In the genomic region with DNA sequence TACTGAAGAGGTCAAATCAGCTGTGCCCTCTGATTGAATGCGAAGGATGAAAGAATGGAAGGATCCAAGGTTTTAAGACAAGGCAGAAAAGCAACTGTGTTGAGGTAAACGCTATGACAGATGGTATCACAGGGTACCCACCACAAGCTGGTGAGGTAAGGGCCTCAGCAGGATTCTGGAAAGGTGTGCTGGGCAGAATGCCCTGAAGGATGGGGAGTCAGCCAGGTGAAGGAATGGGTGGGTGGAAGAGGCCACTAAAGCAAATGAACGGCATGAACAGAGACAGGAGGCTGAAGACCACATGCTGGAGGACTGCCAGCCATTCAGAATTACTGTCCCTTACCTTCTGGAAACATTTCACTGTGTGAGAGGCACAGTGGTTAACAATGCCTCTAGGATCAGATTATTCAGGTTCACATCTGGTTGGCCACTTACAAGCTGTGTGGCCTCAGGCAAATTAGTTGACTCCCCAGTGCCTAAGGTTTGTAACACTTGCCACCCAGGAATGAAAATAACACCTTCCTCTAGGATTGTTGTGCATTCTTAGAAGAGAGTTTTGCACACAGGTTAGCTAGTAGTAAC, we compare ENCODE assay signal across 14 cellular contexts. TPM values are rescaled to one million over a fixed set of nuclear protein-coding genes. Genes with fewer than 3 reads are reported as not detected.
DNase-seq lines count a peak whose midpoint lies in the region; ATAC-seq and TF ChIP-seq lines count a peak whose summit lies in the region.
"Had no signal": no experiment of that assay in that cellular context is flagged by ENCODE, and none has a peak within 500 bp of the region (broad histone marks: within the 10 kb centered on the region; RNA-seq: fewer than 3 reads in every experiment).

No MANE protein-coding gene starts in this region.

- intact Hi-C loops in left ventricle myocardium inferior (cut with micrococcal nuclease) (no loop called here), right cardiac atrium (cut with DNase I) (no loop called here), activated B cell treated with CpG ODN at 0.5 μM for 24 hours (cut with micrococcal nuclease) (loop anchor here (2.0 kb wide), 1 partner anchor 15 kb away; no protein-coding TSS in a partner anchor), upper lobe of right lung (cut with DNase I) (no loop called here), prostate gland (cut with DNase I) (no loop called here), tibial artery (cut with DNase I; ENCODE audit: low total_unique reads) (no loop called here)

- H3K9me3 Mint-ChIP-seq in activated B cell treated with CpG ODN at 0.5 μM for 24 hours, result no peaks in the 10 kb centered on the region
- H3K9me3 Mint-ChIP-seq in effector memory CD8-positive, alpha-beta T cell, result no peaks in the 10 kb centered on the region

- peaks cover 67% of the 10 kb centered on the region for H3K4me1 ChIP-seq in left ventricle myocardium inferior
- peaks cover 3% of the 10 kb centered on the region for H3K4me1 ChIP-seq in right cardiac atrium (ENCODE audit: control insufficient read depth, insufficient read depth, low read length)
- peaks cover 7% of the 10 kb centered on the region for H3K4me1 ChIP-seq in upper lobe of right lung
- no peaks in the 10 kb centered on the region for H3K4me1 ChIP-seq in prostate gland (replicated peaks)
- H3K4me1 ChIP-seq in tibial artery, result no peaks in the 10 kb centered on the region
- H3K4me1 ChIP-seq: gastrocnemius medialis had no signal

- TF ChIP-seq CTCF in left ventricle myocardium inferior (IDR thresholded peaks at IDR 0.05; ENCODE audit: borderline replicate concordance), result no peak
- TF ChIP-seq CTCF in activated B cell treated with CpG ODN at 0.5 μM for 24 hours (IDR thresholded peaks at IDR 0.05), result no peak
- no peak for TF ChIP-seq CTCF in upper lobe of right lung (IDR thresholded peaks at IDR 0.05)
- TF ChIP-seq CTCF in prostate gland (IDR thresholded peaks at IDR 0.05), result no peak
- no peak for TF ChIP-seq CTCF in tibial artery (IDR thresholded peaks at IDR 0.05)

- H3K4me3 ChIP-seq in left ventricle myocardium inferior (no peak overlapping the region), right cardiac atrium (ENCODE audit: low read length) (no peak overlapping the region), upper lobe of right lung (no peak overlapping the region), prostate gland (no peak overlapping the region), tibial artery (no peak overlapping the region)
- H3K4me3 ChIP-seq: gastrocnemius medialis, GM23248 had no signal

- 54% methylated on average over 3 of the region's 3 CpGs for WGBS in right cardiac atrium
- 61% methylated on average over 3 of the region's 3 CpGs for WGBS in prostate gland

- TF ChIP-seq POLR2A in prostate gland (IDR thresholded peaks at IDR 0.05), result no peak

- POLR2A ChIA-PET in activated B cell treated with CpG ODN at 0.5 μM for 24 hours (lab: Charles Lee), result interaction anchor here (0.7 to 0.9 kb wide), 2 partner anchors 15 to 24 kb away, joined by 3 read pairs; partner anchors contain the start of gene GPRIN3

- DNase-seq in left ventricle myocardium inferior (no peak), right cardiac atrium (no peak), activated B cell treated with CpG ODN at 0.5 μM for 24 hours (no peak), upper lobe of right lung (no peak), prostate gland (ENCODE audit: low spot score) (no peak), tibial artery (no peak), H4 (ENCODE audit: low spot score) (no peak)
- DNase-seq in effector memory CD8-positive, alpha-beta T cell, result no peak
- DNase-seq: gastrocnemius medialis, NCI-H187 treated with DMSO at 0.1 percent for 48 hours, NCI-H774, Right ventricle myocardium superior had no signal

- no peak overlapping the region for H3K4me3 Mint-ChIP-seq in activated B cell treated with CpG ODN at 0.5 μM for 24 hours
- peak overlapping the region; percentile 66 to 76 for H3K4me3 Mint-ChIP-seq in effector memory CD8-positive, alpha-beta T cell

- H3K27me3 ChIP-seq in left ventricle myocardium inferior (ENCODE audit: low read depth), result no peaks in the 10 kb centered on the region
- no peaks in the 10 kb centered on the region for H3K27me3 ChIP-seq in right cardiac atrium (ENCODE audit: control insufficient read depth, insufficient read depth)
- H3K27me3 ChIP-seq in upper lobe of right lung, result no peaks in the 10 kb centered on the region
- no peaks in the 10 kb centered on the region for H3K27me3 ChIP-seq in prostate gland (replicated peaks; ENCODE audit: insufficient read depth)
- no peaks in the 10 kb centered on the region for H3K27me3 ChIP-seq in tibial artery
- H3K27me3 ChIP-seq: gastrocnemius medialis had no signal

- H3K4me1 Mint-ChIP-seq in activated B cell treated with CpG ODN at 0.5 μM for 24 hours, result peaks cover 30% of the 10 kb centered on the region
- H3K4me1 Mint-ChIP-seq in effector memory CD8-positive, alpha-beta T cell (ENCODE audit: low read depth in 2 of 2), result peaks cover 56 to 68% of the 10 kb centered on the region in 2 donors

- H3K27ac ChIP-seq in left ventricle myocardium inferior (replicated peaks) (peak overlapping the region; percentile 5), right cardiac atrium (ENCODE audit: low read length) (no peak overlapping the region), upper lobe of right lung (peak overlapping the region; percentile 49), prostate gland (no peak overlapping the region), tibial artery (no peak overlapping the region)
- H3K27ac ChIP-seq: C4-2B, gastrocnemius medialis, GM23248 had no signal

- no peaks in the 10 kb centered on the region for H3K36me3 ChIP-seq in left ventricle myocardium inferior
- no peaks in the 10 kb centered on the region for H3K36me3 ChIP-seq in upper lobe of right lung
- H3K36me3 ChIP-seq in prostate gland, result no peaks in the 10 kb centered on the region
- H3K36me3 ChIP-seq in tibial artery, result no peaks in the 10 kb centered on the region
- H3K36me3 ChIP-seq: gastrocnemius medialis had no signal

- no peak for ATAC-seq in right cardiac atrium
- no peak for ATAC-seq in activated B cell treated with CpG ODN at 0.5 μM for 24 hours (ENCODE audit: low read depth)
- peak; percentile 35 for ATAC-seq in effector memory CD8-positive, alpha-beta T cell (replicated peaks)
- ATAC-seq in upper lobe of right lung, result no peak
- ATAC-seq: gastrocnemius medialis had no signal

- CTCF ChIA-PET in activated B cell treated with CpG ODN at 0.5 μM for 24 hours (lab: Charles Lee), result interaction anchor here (1.1 kb wide), 2 partner anchors 14 to 28 kb away, joined by 3 read pairs; no protein-coding TSS in a partner anchor

- H3K27me3 Mint-ChIP-seq in activated B cell treated with CpG ODN at 0.5 μM for 24 hours, result peaks cover 2% of the 10 kb centered on the region
- no peaks in the 10 kb centered on the region for H3K27me3 Mint-ChIP-seq in effector memory CD8-positive, alpha-beta T cell

- H3K27ac Mint-ChIP-seq in activated B cell treated with CpG ODN at 0.5 μM for 24 hours, result peak overlapping the region; percentile 42
- H3K27ac Mint-ChIP-seq in effector memory CD8-positive, alpha-beta T cell, result no peak overlapping the region

- no peaks in the 10 kb centered on the region for H3K36me3 Mint-ChIP-seq in activated B cell treated with CpG ODN at 0.5 μM for 24 hours (ENCODE audit: low read depth)
- peaks cover 23% of the 10 kb centered on the region for H3K36me3 Mint-ChIP-seq in effector memory CD8-positive, alpha-beta T cell (ENCODE audit: insufficient read depth)

- H3K9me3 ChIP-seq in left ventricle myocardium inferior (replicated peaks) (peaks cover 5% of the 10 kb centered on the region), right cardiac atrium (ENCODE audit: control insufficient read depth, low read length) (no peaks in the 10 kb centered on the region), upper lobe of right lung (no peaks in the 10 kb centered on the region), prostate gland (no peaks in the 10 kb centered on the region), tibial artery (no peaks in the 10 kb centered on the region)
- H3K9me3 ChIP-seq: gastrocnemius medialis had no signal

RNA-seq across cellular contexts. Expression of gene GPRIN3, which starts 23.5 kb away (rescaled TPM):
- total RNA-seq in left ventricle myocardium inferior, result 9.0 TPM
- total RNA-seq in right cardiac atrium, result 10 to 100 TPM in 1 of 4 donors, 1 to 10 TPM in 3; 4.8 to 10.3 (median 9.0) TPM
- 2.1 TPM for polyA plus RNA-seq in right cardiac atrium
- total RNA-seq in activated B cell treated with CpG ODN at 0.5 μM for 24 hours, result 1.8 and 1.9 TPM in 2 replicates
- total RNA-seq in upper lobe of right lung, result 25.2 TPM
- 1 to 10 TPM in 1 of 2 donors, under 1 TPM in 1; 0.77 to 2.4 TPM for total RNA-seq in prostate gland
- total RNA-seq in H4 (2014; rRNA removed; shearing (Covaris generic)), result 0.53 and 0.62 TPM in 2 replicates
- total RNA-seq: GM23248 had no signal

Comparison
In these comparisons a context has a peak if more than half of its experiments do, and no peak if none do; other contexts are left out.
1. H3K27ac ChIP-seq: peak in left ventricle myocardium inferior (single experiment) and upper lobe of right lung (single experiment); none in right cardiac atrium (single experiment), prostate gland (0 of 2) and tibial artery (0 of 2).